ENCODE assay signal across 16 cellular contexts in genomic region chr2:96089356-96090180, GRCh38. TPM values are rescaled to one million over a fixed set of nuclear protein-coding genes. Genes with fewer than 3 reads are reported as not detected.
DNase-seq lines count a peak whose midpoint lies in the region; ATAC-seq, FAIRE-seq and TF ChIP-seq lines count a peak whose summit lies in the region.
"Had no signal": no experiment of that assay in that cellular context is flagged by ENCODE, and none has a peak within 500 bp of the region (broad histone marks: within the 10 kb centered on the region; RNA-seq: fewer than 3 reads in every experiment).

No MANE protein-coding gene starts in this region.

- peak overlapping the region; percentile 89 for H2AFZ ChIP-seq in H1 (ENCODE audit: low read length)

- peak overlapping the region; percentile 81; the same call in 1 of the 2 replicates for H2BK15ac ChIP-seq in H1 (ENCODE audit: low read length)

- POLR2A ChIA-PET in MCF 10A (lab: Yijun Ruan, JAX): no interaction called here
- POLR2A ChIA-PET in H1 (lab: Charles Lee; ENCODE audit: partially characterized antibody): no interaction called here

- H3K27me3 Mint-ChIP-seq in MCF 10A (ENCODE audit: insufficient read depth, unreplicated experiment): peaks cover 9% of the 10 kb centered on the region

- ATAC-seq in GM18909 (IDR thresholded peaks at IDR 0.05; ENCODE audit: poor library complexity, unreplicated experiment) (no peak), HG03521 (IDR thresholded peaks at IDR 0.05; ENCODE audit: unreplicated experiment) (no peak)

- H3K23ac ChIP-seq in H1 (ENCODE audit: insufficient read length): no peak overlapping the region

- no peak overlapping the region for H3K27ac Mint-ChIP-seq in MCF 10A (ENCODE audit: low read depth, unreplicated experiment)
- H3K27ac Mint-ChIP-seq: memory B cell had no signal

- H3K9me3 ChIP-seq in breast epithelium (no peaks in the 10 kb centered on the region), H1 (ENCODE audit: insufficient read depth in 2 of 2, low read depth in 1 of 2, low read length in 1 of 2) (no peaks in the 10 kb centered on the region)

- H3K27me3 ChIP-seq in breast epithelium: no peaks in the 10 kb centered on the region
- H3K27me3 ChIP-seq in H1 (replicated peaks in 1 of 4; ENCODE audit: control insufficient read depth in 3 of 4, extremely low read depth in 1 of 4, insufficient read depth in 3 of 4, low read length in 3 of 4): no peaks in the 10 kb centered on the region; a peak in 1 of 7 replicates

- no peak overlapping the region for H3K4me2 ChIP-seq in H1 (ENCODE audit: insufficient read depth in 1 of 2, low read depth in 2 of 2, low read length in 2 of 2)

- H3K4me1 Mint-ChIP-seq in MCF 10A (ENCODE audit: insufficient read depth, unreplicated experiment): peaks cover 9% of the 10 kb centered on the region
- H3K4me1 Mint-ChIP-seq: memory B cell had no signal

- TF ChIP-seq RAD21 in H1 (IDR thresholded peaks at IDR 0.05 in 1 of 2, conservative IDR thresholded peaks at IDR 0.05 in 1 of 2; ENCODE audit: low read depth in 2 of 2, low read length in 2 of 2): no peak

- no peaks in the 10 kb centered on the region for H3K79me2 ChIP-seq in H1 (ENCODE audit: control insufficient read depth in 1 of 2, insufficient read depth in 2 of 2, low read length in 2 of 2)

- no peak overlapping the region for H2BK20ac ChIP-seq in H1 (ENCODE audit: low read length)

- H3K18ac ChIP-seq in H1 (ENCODE audit: extremely low read depth, low read length): no peak overlapping the region

- H3K79me1 ChIP-seq in H1 (ENCODE audit: low read depth, low read length): no peaks in the 10 kb centered on the region

- H2BK120ac ChIP-seq in H1 (replicated peaks; ENCODE audit: low read depth, low read length): no peak overlapping the region

- TF ChIP-seq CTCF in breast epithelium (IDR thresholded peaks at IDR 0.05) (no peak), MCF 10A (IDR thresholded peaks at IDR 0.05; ENCODE audit: unreplicated experiment) (no peak), H1 (IDR thresholded peaks at IDR 0.05; ENCODE audit: control extremely low read depth in 1 of 3, insufficient read depth in 1 of 3, low read depth in 1 of 3, low read length in 3 of 3) (no peak)

- H2BK12ac ChIP-seq in H1 (ENCODE audit: low read depth, low read length): peak overlapping the region; percentile 31; the same call in 1 of the 2 replicates

- no peak overlapping the region for H3K14ac ChIP-seq in H1 (ENCODE audit: insufficient read length)

- no peak overlapping the region for H2AK5ac ChIP-seq in H1 (ENCODE audit: low read depth, low read length)

- H3K9me3 Mint-ChIP-seq in MCF 10A (ENCODE audit: unreplicated experiment): no peaks in the 10 kb centered on the region

- no peak overlapping the region for H3K4me3 Mint-ChIP-seq in MCF 10A (ENCODE audit: unreplicated experiment)
- H3K4me3 Mint-ChIP-seq: memory B cell had no signal

- intact Hi-C loops in breast epithelium (cut with DNase I; ENCODE audit: low total_unique reads) (no loop called here), MCF 10A (cut with micrococcal nuclease) (no loop called here)

- H4K91ac ChIP-seq in H1 (replicated peaks; ENCODE audit: insufficient read length, low read length): no peak overlapping the region

- H3K9ac ChIP-seq in H1 (replicated peaks in 1 of 4; ENCODE audit: extremely low read depth in 1 of 4, low read depth in 3 of 4, low read length in 3 of 4): no peak overlapping the region

- peak; percentile 14 to 40 for DNase-seq in breast epithelium (ENCODE audit: low spot score in 2 of 2)
- DNase-seq in MCF 10A (ENCODE audit: unreplicated experiment): no peak
- peak in 1 of 2 experiments; percentile 53 for DNase-seq in H1 (ENCODE audit: low read depth in 1 of 2, low spot score in 2 of 2)
- DNase-seq in medulla oblongata (ENCODE audit: extremely low spot score): peak; percentile 39
- peak; percentile 6 for DNase-seq in urothelium cell line (ENCODE audit: low spot score)
- DNase-seq in RCC 7860 (ENCODE audit: low spot score): no peak
- DNase-seq: NCI-H510A; stimulated activated naive CD4-positive, alpha-beta T cell treated with Interleukin-2 at 50 U/mL for 16 hours had no signal

- TF ChIP-seq POLR2A in breast epithelium (IDR thresholded peaks at IDR 0.05) (no peak), H1 (IDR thresholded peaks at IDR 0.05; ENCODE audit: control extremely low read depth in 1 of 2, low read depth in 2 of 2, low read length in 2 of 2) (no peak)

- H2BK5ac ChIP-seq in H1 (ENCODE audit: low read depth, low read length): peak overlapping the region; percentile 35; the same call in 1 of the 2 replicates

- no peak overlapping the region for H3K56ac ChIP-seq in H1 (replicated peaks; ENCODE audit: insufficient read length, low read depth, low read length)

- H3K4me3 ChIP-seq in breast epithelium: no peak overlapping the region
- no peak overlapping the region for H3K4me3 ChIP-seq in H1 (ENCODE audit: extremely low read depth in 1 of 4, insufficient read depth in 2 of 4, low read depth in 3 of 4, low read length in 4 of 4)

- no peak overlapping the region for H3K4ac ChIP-seq in H1 (replicated peaks; ENCODE audit: insufficient read length, low read depth, low read length)

- H3K27ac ChIP-seq in breast epithelium (no peak overlapping the region), H1 (ENCODE audit: low read depth, low read length) (no peak overlapping the region)
- H3K27ac ChIP-seq: RWPE1 had no signal

- BruUV-seq in MCF 10A (replicated peaks; lab: Mats Ljungman, UMichigan): no TSS peak

- FAIRE-seq in H1 (lab: Jason Lieb, UNC) (no peak), urothelium cell line (lab: Jason Lieb, UNC) (no peak), RCC 7860 (lab: Jason Lieb, UNC) (no peak)
- FAIRE-seq: GM12892, TTC549 had no signal

- H3K36me3 Mint-ChIP-seq in MCF 10A (ENCODE audit: insufficient read depth, unreplicated experiment): no peaks in the 10 kb centered on the region

- no peak overlapping the region for H4K5ac ChIP-seq in H1 (ENCODE audit: insufficient read length, low read depth, low read length)

- H3K36me3 ChIP-seq in breast epithelium: no peaks in the 10 kb centered on the region
- no peaks in the 10 kb centered on the region for H3K36me3 ChIP-seq in H1 (ENCODE audit: control insufficient read depth in 2 of 4, insufficient read depth in 4 of 4, low read length in 3 of 4)

- CTCF ChIA-PET in MCF 10A (lab: Yijun Ruan, JAX): interaction anchor here (0.6 to 1.1 kb wide), 2 partner anchors 21 to 67 kb away, joined by 3 read pairs; no protein-coding TSS in a partner anchor
- CTCF ChIA-PET in H1 (lab: Charles Lee; ENCODE audit: partially characterized antibody): interaction anchor here (1.0 to 3.0 kb wide), 13 partner anchors 9 to 85 kb away, joined by 3 to 12 read pairs (median 4); partner anchors contain the start of genes ADRA2B and ASTL

- no peak for TF ChIP-seq EP300 in H1 (IDR thresholded peaks at IDR 0.05; ENCODE audit: borderline replicate concordance in 1 of 2, low read depth in 2 of 2, low read length in 2 of 2)

- H3K4me1 ChIP-seq in breast epithelium (no peaks in the 10 kb centered on the region), H1 (replicated peaks in 1 of 4; ENCODE audit: control insufficient read depth in 3 of 4, insufficient read depth in 4 of 4, low read length in 3 of 4) (peaks cover 3 to 24% (median 10%) of the 10 kb centered on the region in 4 experiments)

- H4K8ac ChIP-seq in H1 (ENCODE audit: extremely low read depth, insufficient read depth, low read length): peak overlapping the region; percentile 54

- H3K23me2 ChIP-seq in H1 (ENCODE audit: low read depth, low read length): no peaks in the 10 kb centered on the region

- H4K20me1 ChIP-seq in H1 (replicated peaks in 1 of 2; ENCODE audit: control insufficient read depth in 1 of 2, insufficient read depth in 2 of 2, low read length in 2 of 2): no peaks in the 10 kb centered on the region

- WGBS in H1 (ENCODE audit: extremely low coverage in 1 of 2, insufficient coverage in 1 of 2, insufficient read length in 1 of 2, insufficient replicate concordance in 2 of 2, low coverage in 1 of 2, low lambda C conversion rate in 2 of 2, missing lambda C conversion rate in 1 of 2), 2 experiments: 87% methylated on average over 19 of the region's 22 CpGs; no CpG with 5 or more reads in 1 of the 2 experiments

RNA-seq across cellular contexts. Expression of gene ADRA2B, which starts 26.8 kb away (rescaled TPM):
- total RNA-seq in breast epithelium (1 to 10 TPM; 1.3 to 1.6 (median 1.4) TPM), MCF 10A (2022) (not detected in 2 replicates)
- 6.5 and 6.6 TPM in 2 replicates for total RNA-seq in H1 (2021; fragmentation: NEBNext Ultra II Directional; extraction: Animal tissue kit (Norgen Biotek cat#: 25700))
- 5.8 and 8.3 TPM in 2 replicates for polyA plus RNA-seq in H1 (2011; rRNA removed)
- polyA plus RNA-seq in H1 (2011; cell fraction: cytosol; rRNA removed): 6.6 TPM
- polyA plus RNA-seq in H1 (2011; cell fraction: nucleus; rRNA removed): 14.4 TPM
- polyA plus RNA-seq in H1 (2012, experiment 1 of 2): 3.3 to 6.4 TPM (median 5.3 TPM) in 4 replicates
- polyA plus RNA-seq in H1 (2012, experiment 2 of 2): 4.8 TPM
- polyA plus RNA-seq in H1 (2013, experiment 1 of 2): 3.7 TPM
- 4.0 TPM for polyA plus RNA-seq in H1 (2013, experiment 2 of 2)
- 4.4 and 4.9 TPM in 2 replicates for polyA minus RNA-seq in H1 (2011; rRNA and poly(A)+ RNA removed)
- polyA minus RNA-seq in H1 (2011; cell fraction: cytosol; rRNA and poly(A)+ RNA removed): 6.7 TPM
- polyA minus RNA-seq in H1 (2011; cell fraction: nucleus; rRNA and poly(A)+ RNA removed): 6.8 TPM
- total RNA-seq: glomerular endothelial cell, H4 had no signal

RNA-seq across cellular contexts. Expression of gene ASTL, which starts 48.7 kb away (rescaled TPM):
- total RNA-seq in breast epithelium (under 1 TPM in 1 of 3 donors, not detected in 2; 0.32 TPM), MCF 10A (2022) (not detected in 2 replicates)
- total RNA-seq in H1 (2021; fragmentation: NEBNext Ultra II Directional; extraction: Animal tissue kit (Norgen Biotek cat#: 25700)): 0.60 and 0.75 TPM in 2 replicates
- polyA plus RNA-seq in H1 (2011; rRNA removed): 1.4 and 2.2 TPM in 2 replicates
- polyA plus RNA-seq in H1 (2011; cell fraction: cytosol; rRNA removed): 1.4 TPM
- polyA plus RNA-seq in H1 (2011; cell fraction: nucleus; rRNA removed): 2.5 TPM
- polyA plus RNA-seq in H1 (2012, experiment 1 of 2): 0.28 to 1.2 TPM (median 0.73 TPM) in 4 replicates
- 0.54 TPM for polyA plus RNA-seq in H1 (2012, experiment 2 of 2)
- polyA plus RNA-seq in H1 (2013, experiment 1 of 2): 0.67 TPM
- 0.46 TPM for polyA plus RNA-seq in H1 (2013, experiment 2 of 2)
- polyA minus RNA-seq in H1 (2011; rRNA and poly(A)+ RNA removed): 1.2 and 1.6 TPM in 2 replicates
- 1.8 TPM for polyA minus RNA-seq in H1 (2011; cell fraction: cytosol; rRNA and poly(A)+ RNA removed)
- polyA minus RNA-seq in H1 (2011; cell fraction: nucleus; rRNA and poly(A)+ RNA removed): 1.8 TPM
- total RNA-seq: glomerular endothelial cell, H4 had no signal

RNA-seq across cellular contexts. Expression of gene GPAT2, which starts 54.9 kb away (rescaled TPM):
- total RNA-seq in breast epithelium: 10 to 100 TPM in 1 of 3 donors, 1 to 10 TPM in 2; 5.9 to 11.7 (median 8.8) TPM
- not detected in 2 replicates for total RNA-seq in MCF 10A (2022)
- 0.63 and 1.0 TPM in 2 replicates for total RNA-seq in H1 (2021; fragmentation: NEBNext Ultra II Directional; extraction: Animal tissue kit (Norgen Biotek cat#: 25700))
- 0.26 and 0.69 TPM in 2 replicates for polyA plus RNA-seq in H1 (2011; rRNA removed)
- 0.44 TPM for polyA plus RNA-seq in H1 (2011; cell fraction: cytosol; rRNA removed)
- polyA plus RNA-seq in H1 (2011; cell fraction: nucleus; rRNA removed): 2.2 TPM
- polyA plus RNA-seq in H1 (2012, experiment 1 of 2): 0.28 to 0.81 TPM (median 0.46 TPM) in 4 replicates
- polyA plus RNA-seq in H1 (2012, experiment 2 of 2): 0.46 TPM
- 0.51 TPM for polyA plus RNA-seq in H1 (2013, experiment 1 of 2)
- 0.42 TPM for polyA plus RNA-seq in H1 (2013, experiment 2 of 2)
- polyA minus RNA-seq in H1 (2011; rRNA and poly(A)+ RNA removed): 0.10 and 0.66 TPM in 2 replicates
- polyA minus RNA-seq in H1 (2011; cell fraction: cytosol; rRNA and poly(A)+ RNA removed): 1.3 TPM
- polyA minus RNA-seq in H1 (2011; cell fraction: nucleus; rRNA and poly(A)+ RNA removed): 0.80 TPM
- total RNA-seq: H4 had no signal

RNA-seq across cellular contexts. Expression of gene DUSP2, which starts 55.7 kb away (rescaled TPM):
- 10 to 100 TPM in 2 of 3 donors, 1 to 10 TPM in 1; 1.9 to 57.5 (median 12.8) TPM for total RNA-seq in breast epithelium
- total RNA-seq in MCF 10A (2022): 1.3 and 3.3 TPM in 2 replicates
- 8.7 and 10.1 TPM in 2 replicates for total RNA-seq in H1 (2021; fragmentation: NEBNext Ultra II Directional; extraction: Animal tissue kit (Norgen Biotek cat#: 25700))
- polyA plus RNA-seq in H1 (2011; rRNA removed): 10.4 and 11.7 TPM in 2 replicates
- 8.4 TPM for polyA plus RNA-seq in H1 (2011; cell fraction: cytosol; rRNA removed)
- 21.7 TPM for polyA plus RNA-seq in H1 (2011; cell fraction: nucleus; rRNA removed)
- polyA plus RNA-seq in H1 (2012, experiment 1 of 2): 5.9 to 8.2 TPM (median 7.6 TPM) in 4 replicates
- 9.0 TPM for polyA plus RNA-seq in H1 (2012, experiment 2 of 2)
- 3.6 TPM for polyA plus RNA-seq in H1 (2013, experiment 1 of 2)
- polyA plus RNA-seq in H1 (2013, experiment 2 of 2): 3.2 TPM
- 5.5 and 5.9 TPM in 2 replicates for polyA minus RNA-seq in H1 (2011; rRNA and poly(A)+ RNA removed)
- polyA minus RNA-seq in H1 (2011; cell fraction: cytosol; rRNA and poly(A)+ RNA removed): 5.7 TPM
- polyA minus RNA-seq in H1 (2011; cell fraction: nucleus; rRNA and poly(A)+ RNA removed): 26.8 TPM

Comparison
In these comparisons a context has a peak if more than half of its experiments do, and no peak if none do; other contexts are left out.
1. DNase-seq: peak in breast epithelium (2 of 2), medulla oblongata (single experiment) and urothelium cell line (single experiment); none in MCF 10A (single experiment) and RCC 7860 (single experiment).